In genomic region chr1:184698969-184699368, GRCh38 we compare ENCODE assay signal across 23 cellular contexts. TPM values are rescaled to one million over a fixed set of nuclear protein-coding genes. Genes with fewer than 3 reads are reported as not detected.
DNase-seq lines count a peak whose midpoint lies in the region; ATAC-seq, FAIRE-seq and TF ChIP-seq lines count a peak whose summit lies in the region.
"Had no signal": no experiment of that assay in that cellular context is flagged by ENCODE, and none has a peak within 500 bp of the region (broad histone marks: within the 10 kb centered on the region; RNA-seq: fewer than 3 reads in every experiment).

No MANE protein-coding gene starts in this region.

- no peak overlapping the region for H3K4me2 ChIP-seq in neural progenitor cell
- H3K4me2 ChIP-seq: GM23338 had no signal

- H3F3A ChIP-seq in neural progenitor cell (ENCODE audit: low read depth), result peaks cover 52% of the 10 kb centered on the region

- no peak for DNase-seq in activated CD8-positive, alpha-beta T cell treated with anti-CD3 and anti-CD28 coated beads for 36 hours
- DNase-seq in activated CD8-positive, alpha-beta T cell treated with anti-CD3 and anti-CD28 coated beads, Interleukin-2, amount 10 ng/mL, durations not matched to agents 7 days and 5 days, result no peak
- DNase-seq in CD4-positive, alpha-beta memory T cell, result no peak
- DNase-seq in neural progenitor cell (ENCODE audit: low spot score) (no peak), MCF 10A (ENCODE audit: unreplicated experiment) (no peak)
- DNase-seq: AML-193, C1 segment of cervical spinal cord, DMS79, KBM-7, NCI-H1105, NCI-H146, NCI-H2029, NCI-H226, NCI-H510A treated with DMSO at 0.1 percent for 48 hours, NCI-H748 treated with DMSO at 0.1 percent for 48 hours, SJCRH30 had no signal

- H3K9me3 ChIP-seq in CD4-positive, alpha-beta memory T cell (ENCODE audit: control insufficient read depth in 1 of 2, low read length in 2 of 2), result no peaks in the 10 kb centered on the region
- no peaks in the 10 kb centered on the region for H3K9me3 ChIP-seq in neural progenitor cell (ENCODE audit: low read depth)
- H3K9me3 ChIP-seq: HAP-1, SJCRH30 had no signal

- H3K36me3 Mint-ChIP-seq in activated CD8-positive, alpha-beta T cell treated with anti-CD3 and anti-CD28 coated beads for 36 hours (ENCODE audit: low read depth), result peaks cover 34% of the 10 kb centered on the region
- peaks cover 39% of the 10 kb centered on the region for H3K36me3 Mint-ChIP-seq in activated CD8-positive, alpha-beta T cell treated with anti-CD3 and anti-CD28 coated beads, Interleukin-2, amount 10 ng/mL, durations not matched to agents 7 days and 5 days (ENCODE audit: low read depth)
- H3K36me3 Mint-ChIP-seq in CD4-positive, alpha-beta memory T cell, result peaks cover 53 to 75% of the 10 kb centered on the region in 2 donors
- H3K36me3 Mint-ChIP-seq in neural progenitor cell (peaks cover 2% of the 10 kb centered on the region), MCF 10A (ENCODE audit: insufficient read depth, unreplicated experiment) (peaks cover 72% of the 10 kb centered on the region)

- ATAC-seq in activated CD8-positive, alpha-beta T cell treated with anti-CD3 and anti-CD28 coated beads for 36 hours, result no peak
- no peak for ATAC-seq in activated CD8-positive, alpha-beta T cell treated with anti-CD3 and anti-CD28 coated beads, Interleukin-2, amount 10 ng/mL, durations not matched to agents 7 days and 5 days
- no peak for ATAC-seq in HG03565 (IDR thresholded peaks at IDR 0.05; ENCODE audit: unreplicated experiment)
- ATAC-seq: GM23338, HepG2 had no signal

- H3K9ac ChIP-seq in neural progenitor cell, result no peak overlapping the region

- no peaks in the 10 kb centered on the region for H3K27me3 ChIP-seq in CD4-positive, alpha-beta memory T cell (ENCODE audit: insufficient read depth, low read length)
- H3K27me3 ChIP-seq in neural progenitor cell, result no peaks in the 10 kb centered on the region
- H3K27me3 ChIP-seq: SJCRH30 had no signal

- no peaks in the 10 kb centered on the region for H3K79me2 ChIP-seq in neural progenitor cell (ENCODE audit: low read depth)

- intact Hi-C loops in activated CD8-positive, alpha-beta T cell treated with anti-CD3 and anti-CD28 coated beads for 36 hours (cut with micrococcal nuclease), result no loop called here
- intact Hi-C loops in CD4-positive, alpha-beta memory T cell (cut with micrococcal nuclease), result loop anchor here (10.0 kb wide), 1 partner anchor 624 kb away; no protein-coding TSS in a partner anchor
- intact Hi-C loops in MCF 10A (cut with micrococcal nuclease), result no loop called here

- no peaks in the 10 kb centered on the region for H3K9me3 Mint-ChIP-seq in activated CD8-positive, alpha-beta T cell treated with anti-CD3 and anti-CD28 coated beads for 36 hours
- H3K9me3 Mint-ChIP-seq in activated CD8-positive, alpha-beta T cell treated with anti-CD3 and anti-CD28 coated beads, Interleukin-2, amount 10 ng/mL, durations not matched to agents 7 days and 5 days (ENCODE audit: insufficient read depth), result no peaks in the 10 kb centered on the region
- H3K9me3 Mint-ChIP-seq in CD4-positive, alpha-beta memory T cell, result peaks cover 0 to 3% (median 0%) of the 10 kb centered on the region in 8 donors
- H3K9me3 Mint-ChIP-seq in neural progenitor cell (no peaks in the 10 kb centered on the region), MCF 10A (ENCODE audit: unreplicated experiment) (no peaks in the 10 kb centered on the region)
- H3K9me3 Mint-ChIP-seq: GM23338 had no signal

- peaks cover 27% of the 10 kb centered on the region for H3K36me3 ChIP-seq in CD4-positive, alpha-beta memory T cell (ENCODE audit: insufficient read depth, low read length)
- H3K36me3 ChIP-seq in neural progenitor cell, result no peaks in the 10 kb centered on the region

- POLR2A ChIA-PET in activated CD8-positive, alpha-beta T cell treated with anti-CD3 and anti-CD28 coated beads for 36 hours (lab: Charles Lee), result no interaction called here
- POLR2A ChIA-PET in activated CD8-positive, alpha-beta T cell treated with anti-CD3 and anti-CD28 coated beads, Interleukin-2, amount 10 ng/mL, durations not matched to agents 7 days and 5 days (lab: Charles Lee), result no interaction called here
- POLR2A ChIA-PET in CD4-positive, alpha-beta memory T cell (lab: Charles Lee; ENCODE audit: partially characterized antibody), result no interaction called here
- POLR2A ChIA-PET in MCF 10A (lab: Yijun Ruan, JAX), result interaction anchor here (1.0 to 1.3 kb wide), 2 partner anchors 8 to 56 kb away, joined by 3 read pairs; partner anchors contain the start of gene EDEM3

- H4K20me1 ChIP-seq in neural progenitor cell (ENCODE audit: low read depth), result no peaks in the 10 kb centered on the region

- BruUV-seq in MCF 10A (replicated peaks; lab: Mats Ljungman, UMichigan), result no TSS peak

- CTCF ChIA-PET in activated CD8-positive, alpha-beta T cell treated with anti-CD3 and anti-CD28 coated beads for 36 hours (lab: Charles Lee), result no interaction called here
- CTCF ChIA-PET in activated CD8-positive, alpha-beta T cell treated with anti-CD3 and anti-CD28 coated beads, Interleukin-2, amount 10 ng/mL, durations not matched to agents 7 days and 5 days (lab: Charles Lee), result interaction anchor here (2.3 kb wide), 1 partner anchor 8 kb away, joined by 6 read pairs; no protein-coding TSS in a partner anchor
- CTCF ChIA-PET in CD4-positive, alpha-beta memory T cell (lab: Charles Lee; ENCODE audit: partially characterized antibody), result no interaction called here
- CTCF ChIA-PET in MCF 10A (lab: Yijun Ruan, JAX), result no interaction called here

- peak; percentile 34 for FAIRE-seq in TTC549 (lab: Jason Lieb, UNC)
- FAIRE-seq: HepG2, RCC 7860 had no signal

- H2AFZ ChIP-seq in neural progenitor cell (replicated peaks), result no peak overlapping the region
- H2AFZ ChIP-seq: GM23338 had no signal

- H3K4me3 ChIP-seq in CD4-positive, alpha-beta memory T cell (ENCODE audit: low read length in 2 of 2), result no peak overlapping the region
- no peak overlapping the region for H3K4me3 ChIP-seq in neural progenitor cell
- H3K4me3 ChIP-seq: GM23338, HAP-1, SJCRH30 had no signal

- no peak overlapping the region for H3K27ac ChIP-seq in CD4-positive, alpha-beta memory T cell (ENCODE audit: low read depth, low read length)
- H3K27ac ChIP-seq in neural progenitor cell, result peak overlapping the region; percentile 22
- H3K27ac ChIP-seq: HL-60, SJCRH30 had no signal

- no peaks in the 10 kb centered on the region for H3K4me1 ChIP-seq in CD4-positive, alpha-beta memory T cell (ENCODE audit: insufficient read depth, low read length)
- peaks cover 52% of the 10 kb centered on the region for H3K4me1 ChIP-seq in neural progenitor cell
- H3K4me1 ChIP-seq: SJCRH30 had no signal

- TF ChIP-seq CTCF in activated CD8-positive, alpha-beta T cell treated with anti-CD3 and anti-CD28 coated beads for 36 hours (IDR thresholded peaks at IDR 0.05), result no peak
- no peak for TF ChIP-seq CTCF in neural progenitor cell (IDR thresholded peaks at IDR 0.05)
- no peak for TF ChIP-seq CTCF in MCF 10A (IDR thresholded peaks at IDR 0.05; ENCODE audit: unreplicated experiment)

- H3K27ac Mint-ChIP-seq in activated CD8-positive, alpha-beta T cell treated with anti-CD3 and anti-CD28 coated beads for 36 hours, result peak overlapping the region; percentile 41
- no peak overlapping the region for H3K27ac Mint-ChIP-seq in activated CD8-positive, alpha-beta T cell treated with anti-CD3 and anti-CD28 coated beads, Interleukin-2, amount 10 ng/mL, durations not matched to agents 7 days and 5 days
- H3K27ac Mint-ChIP-seq in CD4-positive, alpha-beta memory T cell, result peak overlapping the region in 6 of 7 donors; percentile 4 to 92 (median 30)
- no peak overlapping the region for H3K27ac Mint-ChIP-seq in neural progenitor cell
- no peak overlapping the region for H3K27ac Mint-ChIP-seq in MCF 10A (ENCODE audit: low read depth, unreplicated experiment)
- H3K27ac Mint-ChIP-seq: GM23338 had no signal

- H3K4me3 Mint-ChIP-seq in activated CD8-positive, alpha-beta T cell treated with anti-CD3 and anti-CD28 coated beads for 36 hours, result no peak overlapping the region
- H3K4me3 Mint-ChIP-seq in activated CD8-positive, alpha-beta T cell treated with anti-CD3 and anti-CD28 coated beads, Interleukin-2, amount 10 ng/mL, durations not matched to agents 7 days and 5 days, result no peak overlapping the region
- no peak overlapping the region for H3K4me3 Mint-ChIP-seq in CD4-positive, alpha-beta memory T cell
- H3K4me3 Mint-ChIP-seq in neural progenitor cell (no peak overlapping the region), MCF 10A (ENCODE audit: unreplicated experiment) (no peak overlapping the region)
- H3K4me3 Mint-ChIP-seq: GM23338 had no signal

- peaks cover 11% of the 10 kb centered on the region for H3K4me1 Mint-ChIP-seq in activated CD8-positive, alpha-beta T cell treated with anti-CD3 and anti-CD28 coated beads for 36 hours (ENCODE audit: low read depth)
- H3K4me1 Mint-ChIP-seq in activated CD8-positive, alpha-beta T cell treated with anti-CD3 and anti-CD28 coated beads, Interleukin-2, amount 10 ng/mL, durations not matched to agents 7 days and 5 days (ENCODE audit: low read depth), result no peaks in the 10 kb centered on the region
- H3K4me1 Mint-ChIP-seq in CD4-positive, alpha-beta memory T cell, result peaks cover 0 to 28% (median 10%) of the 10 kb centered on the region in 4 donors
- H3K4me1 Mint-ChIP-seq in neural progenitor cell, result peaks cover 3% of the 10 kb centered on the region
- peaks cover 5% of the 10 kb centered on the region for H3K4me1 Mint-ChIP-seq in MCF 10A (ENCODE audit: insufficient read depth, unreplicated experiment)

- H3K27me3 Mint-ChIP-seq in activated CD8-positive, alpha-beta T cell treated with anti-CD3 and anti-CD28 coated beads for 36 hours, result no peaks in the 10 kb centered on the region
- H3K27me3 Mint-ChIP-seq in activated CD8-positive, alpha-beta T cell treated with anti-CD3 and anti-CD28 coated beads, Interleukin-2, amount 10 ng/mL, durations not matched to agents 7 days and 5 days (ENCODE audit: low read depth), result no peaks in the 10 kb centered on the region
- no peaks in the 10 kb centered on the region for H3K27me3 Mint-ChIP-seq in CD4-positive, alpha-beta memory T cell
- H3K27me3 Mint-ChIP-seq in neural progenitor cell (ENCODE audit: insufficient read depth, low read depth), result no peaks in the 10 kb centered on the region
- no peaks in the 10 kb centered on the region for H3K27me3 Mint-ChIP-seq in MCF 10A (ENCODE audit: insufficient read depth, unreplicated experiment)

RNA-seq across cellular contexts. Expression of gene EDEM3, which starts 55.7 kb away (rescaled TPM):
- total RNA-seq in activated CD8-positive, alpha-beta T cell treated with anti-CD3 and anti-CD28 coated beads for 36 hours, result 10 to 100 TPM; 12.5 to 14.5 TPM
- 10 to 100 TPM; 20.8 to 28.6 TPM for total RNA-seq in activated CD8-positive, alpha-beta T cell treated with anti-CD3 and anti-CD28 coated beads, Interleukin-2, amount 10 ng/mL, durations not matched to agents 7 days and 5 days
- 10 to 100 TPM; 58.6 to 61.7 TPM for total RNA-seq in CD4-positive, alpha-beta memory T cell
- polyA plus RNA-seq in CD4-positive, alpha-beta memory T cell, result 10 to 100 TPM in 1 of 2 donors, 1 to 10 TPM in 1; 8.5 to 13.6 TPM
- total RNA-seq in neural progenitor cell (ENCODE audit: low replicate concordance) (14.7 and 32.9 TPM in 2 replicates), MCF 10A (2022) (58.3 and 63.5 TPM in 2 replicates)

Comparison
In these comparisons a context has a peak if more than half of its experiments do, and no peak if none do; other contexts are left out.
1. H3K27ac Mint-ChIP-seq: peak in activated CD8-positive, alpha-beta T cell treated with anti-CD3 and anti-CD28 coated beads for 36 hours (single experiment) and CD4-positive, alpha-beta memory T cell (6 of 7); none in activated CD8-positive, alpha-beta T cell treated with anti-CD3 and anti-CD28 coated beads, Interleukin-2, amount 10 ng/mL, durations not matched to agents 7 days and 5 days (single experiment), neural progenitor cell (single experiment) and MCF 10A (single experiment).